26 cellular contexts compared by ENCODE assay signal in the genomic region with DNA sequence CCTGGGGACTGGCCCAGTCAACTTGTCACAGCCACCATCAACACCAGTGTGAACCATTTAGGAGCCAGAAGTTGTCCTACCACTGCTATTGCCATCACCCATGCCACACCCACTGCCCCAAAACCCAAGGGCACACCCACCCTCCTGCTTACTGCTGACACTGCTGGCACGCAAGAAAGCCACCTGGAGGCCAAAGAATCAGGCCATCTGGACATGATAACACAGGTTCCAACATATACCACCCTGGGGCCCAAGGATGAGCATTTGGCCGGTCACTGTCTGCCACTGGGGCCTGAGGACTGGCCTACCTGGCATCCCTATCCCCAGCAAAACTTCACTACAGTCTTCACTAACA.
"Had no signal": no experiment of that assay in that cellular context is flagged by ENCODE, and none has a peak within 500 bp of the region (broad histone marks: within the 10 kb centered on the region; RNA-seq: fewer than 3 reads in every experiment).

No MANE protein-coding gene starts in this region.

- H3K27me3 ChIP-seq: dorsolateral prefrontal cortex, gastrocnemius medialis, sigmoid colon, transverse colon, upper lobe of right lung, uterus had no signal

- H3K9ac ChIP-seq: parathyroid adenoma had no signal

- H3K79me2 ChIP-seq: parathyroid adenoma had no signal

- H3K27me3 Mint-ChIP-seq: stimulated activated naive CD8-positive, alpha-beta T cell treated with anti-CD3 and anti-CD28 coated beads, Interleukin-15, Interleukin-2, amounts not matched to agents 100 ng/mL and 50 ng/mL, for 24 hours had no signal

- ATAC-seq: gastrocnemius medialis; left ventricle myocardium superior; lower lobe of right lung; mucosa of descending colon; natural killer cell treated with Interleukin-12 subunit alpha and Interleukin-12 subunit beta and Interleukin-15 and Interleukin-18, amount 100 ng/mL, for 72 hours; right cardiac atrium; stimulated activated naive B cell treated with anti-CD40 and anti-IgM and Interleukin-4, amounts not matched to agents 10 μg/mL and 1 μg/mL and 100 μg/mL, for 72 hours; upper lobe of right lung had no signal

- H3K4me3 ChIP-seq: dorsolateral prefrontal cortex, gastrocnemius medialis, lower lobe of right lung, mucosa of descending colon, prostate gland, sigmoid colon, spleen, transverse colon, upper lobe of right lung, uterus had no signal

- H2AFZ ChIP-seq: parathyroid adenoma had no signal

- H3K4me1 ChIP-seq: gastrocnemius medialis, lower lobe of right lung, parathyroid adenoma, prostate gland, spleen, upper lobe of right lung, uterus had no signal

- H3K9me3 ChIP-seq: gastrocnemius medialis, prostate gland had no signal

- DNase-seq: dorsolateral prefrontal cortex; effector CD8-positive, alpha-beta T cell; endodermal cell; foreskin fibroblast; gastrocnemius medialis; head of caudate nucleus; left ventricle myocardium superior; lower lobe of right lung; mucosa of descending colon; naive B cell; right cardiac atrium; sigmoid colon; stimulated activated CD4-positive, alpha-beta T cell treated with anti-CD3 and anti-CD28 coated beads, Interleukin-2, amount 100 ng/mL, for 48 hours; stimulated activated naive B cell treated with anti-CD40 and anti-IgM and Interleukin-4, amounts not matched to agents 10 μg/mL and 1 μg/mL and 100 μg/mL, for 72 hours; transverse colon; upper lobe of right lung; uterus had no signal

- H3K36me3 ChIP-seq: gastrocnemius medialis, lower lobe of right lung, prostate gland, sigmoid colon, spleen, transverse colon, upper lobe of right lung, uterus had no signal

- H3K27ac ChIP-seq: dorsolateral prefrontal cortex, epithelial cell of prostate, gastrocnemius medialis, lower lobe of right lung, parathyroid adenoma, prostate gland, sigmoid colon, spleen, transverse colon, upper lobe of right lung, uterus had no signal

- H3K4me3 Mint-ChIP-seq: endodermal cell; memory B cell; mesothelial cell of epicardium; naive B cell; natural killer cell treated with Interleukin-12 subunit alpha and Interleukin-12 subunit beta and Interleukin-15 and Interleukin-18, amount 100 ng/mL, for 72 hours; neural crest cell; stimulated activated naive B cell treated with anti-CD40 and anti-IgM and Interleukin-4, amounts not matched to agents 10 μg/mL and 1 μg/mL and 100 μg/mL, for 72 hours; stimulated activated naive CD8-positive, alpha-beta T cell treated with anti-CD3 and anti-CD28 coated beads, Interleukin-15, Interleukin-2, amounts not matched to agents 100 ng/mL and 50 ng/mL, for 24 hours had no signal

- H3K4me1 Mint-ChIP-seq: memory B cell; naive B cell; neural crest cell; stimulated activated naive B cell treated with anti-CD40 and anti-IgM and Interleukin-4, amounts not matched to agents 10 μg/mL and 1 μg/mL and 100 μg/mL, for 72 hours had no signal

- H3K27ac Mint-ChIP-seq: endodermal cell; memory B cell; mesothelial cell of epicardium; naive B cell; natural killer cell treated with Interleukin-12 subunit alpha and Interleukin-12 subunit beta and Interleukin-15 and Interleukin-18, amount 100 ng/mL, for 72 hours; stimulated activated naive B cell treated with anti-CD40 and anti-IgM and Interleukin-4, amounts not matched to agents 10 μg/mL and 1 μg/mL and 100 μg/mL, for 72 hours; stimulated activated naive CD8-positive, alpha-beta T cell treated with anti-CD3 and anti-CD28 coated beads, Interleukin-15, Interleukin-2, amounts not matched to agents 100 ng/mL and 50 ng/mL, for 24 hours had no signal
